ENCODE assay signal across 8 cellular contexts in the genomic region with DNA sequence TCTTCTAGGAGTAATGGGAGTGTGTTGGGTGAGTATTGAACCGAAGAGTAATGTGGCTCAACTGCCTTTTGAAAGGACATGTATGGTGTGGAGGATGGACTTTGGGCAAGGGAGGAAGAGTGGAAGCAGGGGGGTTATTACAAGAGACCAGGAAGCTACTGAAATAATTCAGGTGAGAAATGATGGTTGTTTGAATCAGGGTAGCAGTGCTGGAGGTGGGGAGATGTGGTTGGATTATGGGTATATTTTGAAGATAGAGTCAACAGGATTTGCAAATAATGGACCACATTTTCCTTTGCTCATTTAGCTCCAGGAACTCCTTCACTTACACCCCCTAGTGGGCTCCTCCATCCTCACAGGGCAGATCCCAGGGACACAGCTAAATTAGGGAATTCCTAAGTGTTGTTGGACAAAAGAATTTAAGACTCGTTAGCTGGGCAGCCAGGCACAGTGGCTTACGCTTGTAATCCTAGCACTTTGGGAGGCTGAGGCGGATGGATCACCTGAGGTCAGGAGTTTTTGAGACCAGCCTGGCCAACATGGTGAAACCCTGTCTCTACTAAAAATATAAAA. TPM values are rescaled to one million over a fixed set of nuclear protein-coding genes. Genes with fewer than 3 reads are reported as not detected.
DNase-seq lines count a peak whose midpoint lies in the region; ATAC-seq and TF ChIP-seq lines count a peak whose summit lies in the region.

No MANE protein-coding gene starts in this region.

- POLR2A ChIA-PET in GM10248 (lab: Yijun Ruan, JAX): interaction anchor here (0.6 kb wide), 1 partner anchor 332 kb away, joined by 4 read pairs; no protein-coding TSS in a partner anchor

- peak; percentile 2 for TF ChIP-seq CTCF in GM10248 (IDR thresholded peaks at IDR 0.05; ENCODE audit: control extremely low read depth, extremely low read depth, low read depth, missing control alignments)

- intact Hi-C loops in posterior vena cava (cut with DNase I): no loop called here

- DNase-seq in GM10248 (ENCODE audit: extremely low spot score): no peak
- DNase-seq in NCI-H460 (ENCODE audit: extremely low read depth, low read depth): peak; percentile 20
- DNase-seq in dermis blood vessel endothelial cell: peak; percentile 71
- peak; percentile 67 for DNase-seq in posterior vena cava (ENCODE audit: low spot score)
- no peak for DNase-seq in COLO829 (ENCODE audit: low spot score)

- CTCF ChIA-PET in GM10248 (lab: Yijun Ruan, JAX): interaction anchor here (0.7 to 12.8 kb wide), 24 partner anchors 9 to 367 kb away, joined by 3 to 205 read pairs (median 4); a partner anchor contains a TSS

- no peak for ATAC-seq in GM21390 (IDR thresholded peaks at IDR 0.05; ENCODE audit: unreplicated experiment)
- no peak for ATAC-seq in GM19455 (IDR thresholded peaks at IDR 0.05; ENCODE audit: unreplicated experiment)
- no peak for ATAC-seq in HG03280 (IDR thresholded peaks at IDR 0.05; ENCODE audit: unreplicated experiment)

RNA-seq across cellular contexts. Expression of a gene that starts 1.2 kb away (rescaled TPM):
- total RNA-seq in NCI-H460 (2014; rRNA removed; shearing (Covaris generic)): not detected in 2 replicates
- 0.17 and 0.31 TPM in 2 replicates for polyA plus RNA-seq in NCI-H460 (2014; cell fraction: nucleus; rRNA removed)
- not detected in 2 replicates for total RNA-seq in dermis blood vessel endothelial cell
- total RNA-seq in posterior vena cava: not detected

RNA-seq across cellular contexts. Expression of a gene that starts 12.4 kb away (rescaled TPM):
- total RNA-seq in NCI-H460 (2014; rRNA removed; shearing (Covaris generic)): 5.4 and 6.1 TPM in 2 replicates
- polyA plus RNA-seq in NCI-H460 (2014; cell fraction: nucleus; rRNA removed): 4.2 and 5.4 TPM in 2 replicates
- total RNA-seq in dermis blood vessel endothelial cell (30.6 and 33.4 TPM in 2 replicates), posterior vena cava (1 to 10 TPM; 6.9 to 9.5 TPM)

RNA-seq across cellular contexts. Expression of a gene that starts 42.8 kb away (rescaled TPM):
- 47.5 and 59.7 TPM in 2 replicates for total RNA-seq in NCI-H460 (2014; rRNA removed; shearing (Covaris generic))
- polyA plus RNA-seq in NCI-H460 (2014; cell fraction: nucleus; rRNA removed): 44.3 and 76.0 TPM in 2 replicates
- 70.1 and 80.0 TPM in 2 replicates for total RNA-seq in dermis blood vessel endothelial cell
- 10 to 100 TPM; 90.8 to 93.2 TPM for total RNA-seq in posterior vena cava

RNA-seq across cellular contexts. Expression of a gene that starts 55.9 kb away (rescaled TPM):
- 84.3 and 90.4 TPM in 2 replicates for total RNA-seq in NCI-H460 (2014; rRNA removed; shearing (Covaris generic))
- 58.8 and 82.9 TPM in 2 replicates for polyA plus RNA-seq in NCI-H460 (2014; cell fraction: nucleus; rRNA removed)
- total RNA-seq in dermis blood vessel endothelial cell: 72.7 and 99.9 TPM in 2 replicates
- 10 to 100 TPM; 38.2 to 46.2 TPM for total RNA-seq in posterior vena cava

Comparison
In these comparisons a context has a peak if more than half of its experiments do, and no peak if none do; other contexts are left out.
1. DNase-seq: peak in NCI-H460 (single experiment), dermis blood vessel endothelial cell (single experiment) and posterior vena cava (single experiment); none in GM10248 (single experiment) and COLO829 (single experiment).